Comparison of ENCODE assay signal across 1 cellular context in genomic region chr11:86294026-86294425, GRCh38.
TF ChIP-seq lines count a peak whose summit lies in the region.

No MANE protein-coding gene starts in this region.

TF ChIP-seq in IMR-90, 13 proteins besides CTCF, POLR2A, EP300 and RAD21:
- TF ChIP-seq CHD1 (IDR thresholded peaks at IDR 0.05; ENCODE audit: low read depth, low read length) (no peak), CEBPB (IDR thresholded peaks at IDR 0.05; ENCODE audit: low read depth, low read length) (no peak), BHLHE40 (IDR thresholded peaks at IDR 0.05; ENCODE audit: low read depth, low read length) (no peak), MAZ (IDR thresholded peaks at IDR 0.05; ENCODE audit: borderline replicate concordance, low read depth, low read length) (no peak), RCOR1 (IDR thresholded peaks at IDR 0.05; ENCODE audit: insufficient replicate concordance, low read length) (no peak), ELK1 (IDR thresholded peaks at IDR 0.05; ENCODE audit: borderline replicate concordance, low read depth, low read length) (no peak), NFE2L2 (IDR thresholded peaks at IDR 0.05; ENCODE audit: low read depth, low read length) (no peak), USF2 (IDR thresholded peaks at IDR 0.05; ENCODE audit: low read depth, low read length) (no peak), RFX5 (IDR thresholded peaks at IDR 0.05; ENCODE audit: low read depth, low read length) (no peak), SMC3 (IDR thresholded peaks at IDR 0.05; ENCODE audit: low read depth, low read length) (no peak), MAFK (IDR thresholded peaks at IDR 0.05; ENCODE audit: low read depth, low read length) (no peak), MXI1 (IDR thresholded peaks at IDR 0.05; ENCODE audit: borderline replicate concordance, low read depth, low read length) (no peak), FOS (IDR thresholded peaks at IDR 0.05; ENCODE audit: low read depth, low read length) (no peak)
